ENCODE assay signal across 29 cellular contexts in the genomic region with DNA sequence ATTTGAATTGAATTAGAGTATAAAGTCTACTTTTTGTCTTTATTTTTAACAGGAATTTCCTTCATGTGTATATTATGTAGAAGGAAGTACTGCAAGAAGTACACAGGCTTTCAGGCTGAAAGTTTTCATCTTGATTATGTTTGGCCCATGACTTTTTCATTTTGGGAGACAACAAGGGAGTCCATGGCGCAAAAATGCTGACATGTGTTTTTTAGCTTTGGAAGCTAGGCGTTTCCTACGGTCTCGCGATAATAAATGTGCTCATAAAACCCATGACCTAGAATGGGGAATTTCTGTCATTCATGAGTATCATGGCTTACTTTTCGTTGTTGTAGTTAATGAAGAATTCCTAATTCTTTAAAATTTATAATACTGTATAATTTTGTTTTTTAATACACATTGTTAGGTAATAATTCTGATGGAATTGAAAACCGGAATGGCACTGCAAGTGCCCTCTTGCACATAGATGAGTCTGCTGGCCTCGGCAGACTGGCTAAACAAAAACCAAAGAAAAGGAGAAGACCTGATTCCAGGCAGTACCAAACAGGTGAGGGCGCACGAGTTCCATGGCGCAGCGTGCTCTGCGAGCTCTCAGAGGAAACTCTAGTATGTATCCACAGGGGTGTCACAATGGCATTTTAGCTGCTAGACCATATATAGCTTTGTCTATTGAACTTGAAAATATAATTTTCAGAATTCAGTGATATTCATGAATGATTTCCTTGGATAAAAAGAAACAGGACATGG.
"Had no signal": no experiment of that assay in that cellular context is flagged by ENCODE, and none has a peak within 500 bp of the region (broad histone marks: within the 10 kb centered on the region; RNA-seq: fewer than 3 reads in every experiment).

No MANE protein-coding gene starts in this region.

- H3K4me1 ChIP-seq: breast epithelium had no signal

- H3K27ac ChIP-seq: adrenal gland, breast epithelium, coronary artery, dorsolateral prefrontal cortex, esophagus muscularis mucosa, foreskin keratinocyte, gastrocnemius medialis, heart left ventricle, VCaP had no signal

- H3K9me3 ChIP-seq: adrenal gland, breast epithelium, esophagus muscularis mucosa, gastrocnemius medialis, heart left ventricle had no signal

- ATAC-seq: activated CD8-positive, alpha-beta T cell treated with anti-CD3 and anti-CD28 coated beads for 36 hours; activated T-cell treated with anti-CD3 and anti-CD28 coated beads, Interleukin-2, amount 50 U/mL, for 4 hours; activated T-helper 17 cell treated with anti-CD3 and anti-CD28 coated beads, Interleukin-2, amount 50 U/mL, for 72 hours; foreskin keratinocyte; gastrocnemius medialis; heart left ventricle; WTC11 had no signal

- H3K27me3 ChIP-seq: adrenal gland, breast epithelium, cardiac muscle cell, dorsolateral prefrontal cortex, esophagus muscularis mucosa, foreskin keratinocyte, gastrocnemius medialis, heart left ventricle had no signal

- DNase-seq: activated CD4-positive, alpha-beta T cell treated with anti-CD3 and anti-CD28 coated beads for 1 hour; activated CD4-positive, alpha-beta T cell treated with anti-CD3 and anti-CD28 coated beads for 4 hours; activated CD4-positive, alpha-beta T cell treated with anti-CD3 and anti-CD28 coated beads, Interleukin-2, amount 50 U/mL, for 1 hour; activated CD4-positive, alpha-beta T cell treated with anti-CD3 and anti-CD28 coated beads, Interleukin-2, amount 50 U/mL, for 48 hours; activated CD8-positive, alpha-beta memory T cell treated with anti-CD3 and anti-CD28 coated beads for 24 hours; activated CD8-positive, alpha-beta T cell treated with anti-CD3 and anti-CD28 coated beads for 36 hours; activated effector memory CD4-positive, alpha-beta T cell treated with Interleukin-2 at 50 U/mL for 16 hours; activated gamma-delta T cell treated with Interleukin-2 at 50 U/mL for 16 hours; activated naive CD4-positive, alpha-beta T cell treated with anti-CD3 and anti-CD28 coated beads, Interleukin-2, amount 50 U/mL, for 16 hours; activated naive CD4-positive, alpha-beta T cell treated with Interleukin-2 at 50 U/mL for 16 hours; activated T-cell treated with anti-CD3 and anti-CD28 coated beads, Interleukin-2, amount 50 U/mL, for 4 hours; adrenal gland; amygdala; aorta; dorsolateral prefrontal cortex; effector memory CD4-positive, alpha-beta T cell; erythroblast; foreskin keratinocyte; gastrocnemius medialis; glutamatergic neuron; heart left ventricle; T-helper 2 cell had no signal

- H3K4me3 ChIP-seq: adrenal gland, breast epithelium, cardiac muscle cell, coronary artery, dorsolateral prefrontal cortex, esophagus muscularis mucosa, gastrocnemius medialis, heart left ventricle had no signal
